ENCODE assay signal across 2 cellular contexts in the genomic region with DNA sequence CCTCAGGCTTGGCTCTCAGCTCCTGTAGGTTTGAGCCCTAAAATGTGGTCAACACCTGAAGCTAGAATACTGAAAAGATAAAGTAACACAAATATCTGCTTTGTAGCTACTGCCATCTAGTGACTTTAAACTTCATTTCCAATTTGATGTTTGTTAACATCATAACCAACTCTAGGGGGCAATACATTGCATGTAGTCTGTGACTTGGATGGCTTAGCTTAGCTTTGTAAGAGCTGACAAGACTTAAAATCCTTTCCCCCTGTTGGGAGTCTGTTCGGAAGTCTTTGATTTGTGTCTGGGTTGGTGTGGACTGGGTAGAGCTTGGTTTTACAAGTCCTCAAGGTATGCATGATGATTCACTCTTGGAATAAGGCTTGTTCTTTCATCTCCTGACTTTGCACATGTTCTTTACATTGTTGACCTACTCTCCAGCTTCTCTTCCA.
TF ChIP-seq lines count a peak whose summit lies in the region.

No MANE protein-coding gene starts in this region.

TF ChIP-seq in HCT116, 20 proteins besides CTCF, POLR2A, EP300 and RAD21 (continued from another document):
- TF ChIP-seq, protein P1, sequence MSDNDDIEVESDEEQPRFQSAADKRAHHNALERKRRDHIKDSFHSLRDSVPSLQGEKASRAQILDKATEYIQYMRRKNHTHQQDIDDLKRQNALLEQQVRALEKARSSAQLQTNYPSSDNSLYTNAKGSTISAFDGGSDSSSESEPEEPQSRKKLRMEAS (IDR thresholded peaks at IDR 0.05) = no peak
TF ChIP-seq in HCT116: peak in this region for 3.

TF ChIP-seq in SK-N-SH treated with all-trans-retinoic acid at 6 μM for 48 hours, 23 proteins besides CTCF, POLR2A, EP300 and RAD21 (continued from another document):
- TF ChIP-seq, protein P2, sequence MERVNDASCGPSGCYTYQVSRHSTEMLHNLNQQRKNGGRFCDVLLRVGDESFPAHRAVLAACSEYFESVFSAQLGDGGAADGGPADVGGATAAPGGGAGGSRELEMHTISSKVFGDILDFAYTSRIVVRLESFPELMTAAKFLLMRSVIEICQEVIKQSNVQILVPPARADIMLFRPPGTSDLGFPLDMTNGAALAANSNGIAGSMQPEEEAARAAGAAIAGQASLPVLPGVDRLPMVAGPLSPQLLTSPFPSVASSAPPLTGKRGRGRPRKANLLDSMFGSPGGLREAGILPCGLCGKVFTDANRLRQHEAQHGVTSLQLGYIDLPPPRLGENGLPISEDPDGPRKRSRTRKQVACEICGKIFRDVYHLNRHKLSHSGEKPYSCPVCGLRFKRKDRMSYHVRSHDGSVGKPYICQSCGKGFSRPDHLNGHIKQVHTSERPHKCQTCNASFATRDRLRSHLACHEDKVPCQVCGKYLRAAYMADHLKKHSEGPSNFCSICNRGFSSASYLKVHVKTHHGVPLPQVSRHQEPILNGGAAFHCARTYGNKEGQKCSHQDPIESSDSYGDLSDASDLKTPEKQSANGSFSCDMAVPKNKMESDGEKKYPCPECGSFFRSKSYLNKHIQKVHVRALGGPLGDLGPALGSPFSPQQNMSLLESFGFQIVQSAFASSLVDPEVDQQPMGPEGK (CRISPR knock-in tag; IDR thresholded peaks at IDR 0.05; ENCODE audit: borderline replicate concordance) = no peak
- TF ChIP-seq ZFP30 (CRISPR knock-in tag; IDR thresholded peaks at IDR 0.05) = no peak
- TF ChIP-seq SNAI2 (CRISPR knock-in tag; IDR thresholded peaks at IDR 0.05) = no peak
- TF ChIP-seq ZFP3 (CRISPR knock-in tag; IDR thresholded peaks at IDR 0.05) = no peak
- TF ChIP-seq, protein P3, sequence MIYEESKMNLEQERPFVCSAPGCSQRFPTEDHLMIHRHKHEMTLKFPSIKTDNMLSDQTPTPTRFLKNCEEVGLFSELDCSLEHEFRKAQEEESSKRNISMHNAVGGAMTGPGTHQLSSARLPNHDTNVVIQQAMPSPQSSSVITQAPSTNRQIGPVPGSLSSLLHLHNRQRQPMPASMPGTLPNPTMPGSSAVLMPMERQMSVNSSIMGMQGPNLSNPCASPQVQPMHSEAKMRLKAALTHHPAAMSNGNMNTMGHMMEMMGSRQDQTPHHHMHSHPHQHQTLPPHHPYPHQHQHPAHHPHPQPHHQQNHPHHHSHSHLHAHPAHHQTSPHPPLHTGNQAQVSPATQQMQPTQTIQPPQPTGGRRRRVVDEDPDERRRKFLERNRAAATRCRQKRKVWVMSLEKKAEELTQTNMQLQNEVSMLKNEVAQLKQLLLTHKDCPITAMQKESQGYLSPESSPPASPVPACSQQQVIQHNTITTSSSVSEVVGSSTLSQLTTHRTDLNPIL (CRISPR knock-in tag; IDR thresholded peaks at IDR 0.05; ENCODE audit: low read depth) = no peak
